10 cellular contexts compared by ENCODE assay signal in genomic region chr11:119336744-119337469, GRCh38. TPM values are rescaled to one million over a fixed set of nuclear protein-coding genes. Genes with fewer than 3 reads are reported as not detected.
DNase-seq lines count a peak whose midpoint lies in the region; ATAC-seq, FAIRE-seq and TF ChIP-seq lines count a peak whose summit lies in the region.
"Had no signal": no experiment of that assay in that cellular context is flagged by ENCODE, and none has a peak within 500 bp of the region (broad histone marks: within the 10 kb centered on the region; RNA-seq: fewer than 3 reads in every experiment).

No MANE protein-coding gene starts in this region.

- no peak for TF ChIP-seq RAD21 in HepG2 (CRISPR knock-in tag; IDR thresholded peaks at IDR 0.05)

- H3K27me3 Mint-ChIP-seq in activated naive CD8-positive, alpha-beta T cell treated with anti-CD3 and anti-CD28 coated beads, Interleukin-2, amount 10 ng/mL, durations not matched to agents 7 days and 5 days, result peaks cover 22% of the 10 kb centered on the region
- H3K27me3 Mint-ChIP-seq in activated naive CD8-positive, alpha-beta T cell treated with anti-CD3 and anti-CD28 coated beads, Interleukin-2, amount 50 U/mL, for 24 hours, result peaks cover 25% of the 10 kb centered on the region
- H3K27me3 Mint-ChIP-seq in T-cell, result peaks cover 12 to 24% of the 10 kb centered on the region in 2 donors

- H3K4me3 ChIP-seq in HepG2 (replicated peaks in 1 of 3; ENCODE audit: insufficient read depth in 1 of 3, low read depth in 2 of 3, low read length in 3 of 3), result no peak overlapping the region
- H3K4me3 ChIP-seq in stomach smooth muscle (ENCODE audit: low read length in 2 of 2), result no peak overlapping the region
- no peak overlapping the region for H3K4me3 ChIP-seq in uterus

- H3K4me1 Mint-ChIP-seq in activated naive CD8-positive, alpha-beta T cell treated with anti-CD3 and anti-CD28 coated beads, Interleukin-2, amount 10 ng/mL, durations not matched to agents 7 days and 5 days, result peaks cover 32% of the 10 kb centered on the region
- H3K4me1 Mint-ChIP-seq in activated naive CD8-positive, alpha-beta T cell treated with anti-CD3 and anti-CD28 coated beads, Interleukin-2, amount 50 U/mL, for 24 hours, result peaks cover 31% of the 10 kb centered on the region
- H3K4me1 Mint-ChIP-seq in T-cell, result peaks cover 38 to 57% (median 42%) of the 10 kb centered on the region in 3 donors

- H4K20me1 ChIP-seq in HepG2 (ENCODE audit: insufficient read depth, low read length), result peaks cover 4% of the 10 kb centered on the region; the same call in 1 of the 2 replicates

- H3K4me1 ChIP-seq in HepG2 (ENCODE audit: insufficient read depth, low read length) (peaks cover 67% of the 10 kb centered on the region), stomach smooth muscle (ENCODE audit: control insufficient read depth, insufficient read depth, low read length) (peaks cover 62% of the 10 kb centered on the region), uterus (peaks cover 0 to 21% of the 10 kb centered on the region in 2 donors)

- no peaks in the 10 kb centered on the region for H3K9me3 Mint-ChIP-seq in activated naive CD8-positive, alpha-beta T cell treated with anti-CD3 and anti-CD28 coated beads, Interleukin-2, amount 10 ng/mL, durations not matched to agents 7 days and 5 days
- H3K9me3 Mint-ChIP-seq in activated naive CD8-positive, alpha-beta T cell treated with anti-CD3 and anti-CD28 coated beads, Interleukin-2, amount 50 U/mL, for 24 hours, result no peaks in the 10 kb centered on the region
- no peaks in the 10 kb centered on the region for H3K9me3 Mint-ChIP-seq in T-cell
- H3K9me3 Mint-ChIP-seq: stimulated activated naive CD8-positive, alpha-beta T cell treated with anti-CD3 and anti-CD28 coated beads, Interleukin-15, Interleukin-2, amounts not matched to agents 100 ng/mL and 50 ng/mL, for 24 hours had no signal

- no peak overlapping the region for H3K9ac ChIP-seq in HepG2 (ENCODE audit: insufficient read depth, low read depth, low read length)
- no peak overlapping the region for H3K9ac ChIP-seq in stomach smooth muscle (ENCODE audit: low read length in 2 of 2)

- peaks cover 8 to 14% of the 10 kb centered on the region in 2 experiments; a peak in 4 of 5 replicates for H3K36me3 ChIP-seq in HepG2 (replicated peaks in 1 of 2; ENCODE audit: control insufficient read depth in 1 of 2, insufficient read depth in 2 of 2, low read length in 2 of 2)
- H3K36me3 ChIP-seq in stomach smooth muscle (ENCODE audit: control insufficient read depth in 2 of 2, insufficient read depth in 2 of 2, low read length in 2 of 2), result peaks cover 0 to 5% of the 10 kb centered on the region in 2 donors
- H3K36me3 ChIP-seq in uterus, result no peaks in the 10 kb centered on the region

- no peak overlapping the region for H2AFZ ChIP-seq in HepG2 (ENCODE audit: low read length)

- TF ChIP-seq CTCF in HepG2 (CRISPR knock-in tag; IDR thresholded peaks at IDR 0.05), result no peak
- TF ChIP-seq CTCF in uterus (IDR thresholded peaks at IDR 0.05), result no peak

- POLR2A ChIA-PET in activated naive CD8-positive, alpha-beta T cell treated with anti-CD3 and anti-CD28 coated beads, Interleukin-2, amount 10 ng/mL, durations not matched to agents 7 days and 5 days (lab: Charles Lee), result interaction anchor here (1.9 kb wide), 1 partner anchor 242 kb away, joined by 8 read pairs; a partner anchor contains a TSS
- POLR2A ChIA-PET in T-cell (lab: Charles Lee), result interaction anchor here in 1 of 2 donors (0.6 kb wide), 1 partner anchor 324 kb away, joined by 3 read pairs; no protein-coding TSS in a partner anchor
- POLR2A ChIA-PET in HepG2 (lab: Yijun Ruan, JAX), result interaction anchor here (1.4 to 2.3 kb wide), 4 partner anchors 14 to 38 kb away, joined by 3 to 29 read pairs (median 18); partner anchors contain the start of gene MCAM

- CTCF ChIA-PET in T-cell (lab: Charles Lee), result interaction anchor here (0.6 to 2.8 kb wide), 6 partner anchors 10 to 131 kb away, joined by 3 to 10 read pairs (median 4); partner anchors contain the start of genes CBL (in 1 of the 2) and MFRP (in 1 of the 2)
- CTCF ChIA-PET in HepG2 (lab: Yijun Ruan, JAX; ENCODE audit: low intra/inter-chr PET ratio, low total read pairs), result interaction anchor here (1.9 kb wide), 1 partner anchor 34 kb away, joined by 5 read pairs; no protein-coding TSS in a partner anchor

- FAIRE-seq in HepG2 (lab: Jason Lieb, UNC), result no peak

- in situ Hi-C loops in HepG2 (cut with HindIII; ENCODE audit: extremely low pct_ligation_motif_present, low pct_unique_long_range_greater_than_20kb), result loop anchor here (5.0 to 10.0 kb wide), 2 partner anchors 35 to 138 kb away; no protein-coding TSS in a partner anchor

- H3K27me3 ChIP-seq in HepG2 (ENCODE audit: control insufficient read depth in 1 of 2, insufficient read depth in 2 of 2, low read length in 2 of 2) (peaks cover 0 to 11% of the 10 kb centered on the region in 2 experiments; a peak in 3 of 5 replicates), stomach smooth muscle (ENCODE audit: control insufficient read depth in 1 of 2, insufficient read depth in 2 of 2, low read length in 2 of 2) (no peaks in the 10 kb centered on the region), uterus (no peaks in the 10 kb centered on the region)

- peaks cover 24% of the 10 kb centered on the region for H3K79me2 ChIP-seq in HepG2 (ENCODE audit: insufficient read depth, low read length)

- peaks cover 9% of the 10 kb centered on the region for H3K36me3 Mint-ChIP-seq in activated naive CD8-positive, alpha-beta T cell treated with anti-CD3 and anti-CD28 coated beads, Interleukin-2, amount 10 ng/mL, durations not matched to agents 7 days and 5 days
- H3K36me3 Mint-ChIP-seq in activated naive CD8-positive, alpha-beta T cell treated with anti-CD3 and anti-CD28 coated beads, Interleukin-2, amount 50 U/mL, for 24 hours (ENCODE audit: low read depth), result peaks cover 7% of the 10 kb centered on the region
- peaks cover 7% of the 10 kb centered on the region for H3K36me3 Mint-ChIP-seq in T-cell

- TF ChIP-seq EP300 in HepG2 (IDR thresholded peaks at IDR 0.05; ENCODE audit: low read depth in 2 of 2, low read length in 2 of 2) (no peak), HepG2 (CRISPR knock-in tag; IDR thresholded peaks at IDR 0.05; ENCODE audit: borderline replicate concordance) (no peak)

- DNase-seq in activated naive CD8-positive, alpha-beta T cell treated with anti-CD3 and anti-CD28 coated beads, Interleukin-2, amount 10 ng/mL, durations not matched to agents 7 days and 5 days, result no peak
- no peak for DNase-seq in activated naive CD8-positive, alpha-beta T cell treated with anti-CD3 and anti-CD28 coated beads, Interleukin-2, amount 50 U/mL, for 24 hours
- DNase-seq in T-cell (no peak), HepG2 (ENCODE audit: low spot score) (no peak), Kasumi-1 (lab: John Stamatoyannopoulos, UW) (no peak), uterus (no peak), AG08396 (ENCODE audit: low spot score) (no peak)

- WGBS in HepG2 (ENCODE audit: low lambda C conversion rate), result 100% methylated on average over 5 of the region's 9 CpGs

- intact Hi-C loops in HepG2 (cut with micrococcal nuclease; ENCODE audit: unreplicated experiment), result no loop called here
- intact Hi-C loops in uterus (cut with DNase I; ENCODE audit: low total_unique reads), result loop anchor here (10.0 kb wide), 1 partner anchor 242 kb away; a partner anchor contains a TSS

- no peaks in the 10 kb centered on the region for H3K9me3 ChIP-seq in HepG2 (ENCODE audit: low read length)
- no peaks in the 10 kb centered on the region for H3K9me3 ChIP-seq in stomach smooth muscle (ENCODE audit: control insufficient read depth in 2 of 2, low read length in 2 of 2)
- H3K9me3 ChIP-seq in uterus, result no peaks in the 10 kb centered on the region

- no peak for ATAC-seq in activated naive CD8-positive, alpha-beta T cell treated with anti-CD3 and anti-CD28 coated beads, Interleukin-2, amount 10 ng/mL, durations not matched to agents 7 days and 5 days (ENCODE audit: low read depth)
- ATAC-seq in activated naive CD8-positive, alpha-beta T cell treated with anti-CD3 and anti-CD28 coated beads, Interleukin-2, amount 50 U/mL, for 24 hours, result no peak
- ATAC-seq in T-cell (replicated peaks in 1 of 4), result no peak
- ATAC-seq in HepG2, result no peak

- TF ChIP-seq POLR2A in HepG2 (IDR thresholded peaks at IDR 0.05; ENCODE audit: insufficient read depth in 1 of 2, low read depth in 2 of 2, low read length in 2 of 2) (no peak), uterus (IDR thresholded peaks at IDR 0.05) (no peak)

- H3K4me3 Mint-ChIP-seq in activated naive CD8-positive, alpha-beta T cell treated with anti-CD3 and anti-CD28 coated beads, Interleukin-2, amount 10 ng/mL, durations not matched to agents 7 days and 5 days, result peak overlapping the region; percentile 56
- no peak overlapping the region for H3K4me3 Mint-ChIP-seq in activated naive CD8-positive, alpha-beta T cell treated with anti-CD3 and anti-CD28 coated beads, Interleukin-2, amount 50 U/mL, for 24 hours
- H3K4me3 Mint-ChIP-seq in T-cell, result peak overlapping the region; percentile 60 to 93 (median 74)

- no peak overlapping the region for H3K27ac ChIP-seq in HepG2 (ENCODE audit: extremely low read length, insufficient read depth, low read length)
- peak overlapping the region; percentile 80 for H3K27ac ChIP-seq in stomach smooth muscle (ENCODE audit: low read length)
- peak overlapping the region in 1 of 2 donors; percentile 95 for H3K27ac ChIP-seq in uterus

- peak overlapping the region; percentile 61 for H3K27ac Mint-ChIP-seq in activated naive CD8-positive, alpha-beta T cell treated with anti-CD3 and anti-CD28 coated beads, Interleukin-2, amount 10 ng/mL, durations not matched to agents 7 days and 5 days
- no peak overlapping the region for H3K27ac Mint-ChIP-seq in activated naive CD8-positive, alpha-beta T cell treated with anti-CD3 and anti-CD28 coated beads, Interleukin-2, amount 50 U/mL, for 24 hours
- no peak overlapping the region for H3K27ac Mint-ChIP-seq in T-cell

- no TSS peak for BruUV-seq in HepG2 (replicated peaks; lab: Mats Ljungman, UMichigan)

- peak overlapping the region; percentile 10; the same call in 1 of the 2 replicates for H3K4me2 ChIP-seq in HepG2 (ENCODE audit: low read depth, low read length)

RNA-seq across cellular contexts. Expression of gene RNF26, which starts 2.6 kb away (rescaled TPM):
- 10 to 100 TPM; 32.2 to 32.9 TPM for total RNA-seq in activated naive CD8-positive, alpha-beta T cell treated with anti-CD3 and anti-CD28 coated beads, Interleukin-2, amount 10 ng/mL, durations not matched to agents 7 days and 5 days
- total RNA-seq in T-cell, result 10 to 100 TPM; 18.4 to 21.4 (median 20.3) TPM
- total RNA-seq in HepG2 (2016; rRNA removed; fragmentation: Illumina TruSeq; extraction: Trizol), result 11.9 and 20.8 TPM in 2 replicates
- total RNA-seq in HepG2 (2016; cell fraction: cytosol; rRNA removed; fragmentation: Illumina TruSeq; extraction: Trizol; ENCODE audit: low read depth), result 5.1 and 5.5 TPM in 2 replicates
- total RNA-seq in HepG2 (2016; cell fraction: insoluble cytoplasmic fraction; rRNA removed; fragmentation: Illumina TruSeq; extraction: Trizol), result 11.0 and 17.9 TPM in 2 replicates
- 25.7 and 27.9 TPM in 2 replicates for total RNA-seq in HepG2 (2016; cell fraction: membrane; rRNA removed; fragmentation: Illumina TruSeq; extraction: Trizol)
- 16.9 and 17.9 TPM in 2 replicates for total RNA-seq in HepG2 (2016; cell fraction: nucleus; rRNA removed; fragmentation: Illumina TruSeq; extraction: Trizol)
- polyA plus RNA-seq in HepG2 (2011; rRNA removed), result 26.3 and 28.8 TPM in 2 replicates
- 33.9 and 41.8 TPM in 2 replicates for polyA plus RNA-seq in HepG2 (2011; cell fraction: cytosol; rRNA removed)
- 21.0 and 21.5 TPM in 2 replicates for polyA plus RNA-seq in HepG2 (2011; cell fraction: nucleus; rRNA removed)
- 29.6 and 32.1 TPM in 2 replicates for polyA plus RNA-seq in HepG2 (2012)
- 16.4 and 19.4 TPM in 2 replicates for polyA plus RNA-seq in HepG2 (2016; cell fraction: cytosol; fragmentation: Illumina TruSeq; extraction: Trizol; ENCODE audit: low read depth)
- 51.2 and 62.2 TPM in 2 replicates for polyA plus RNA-seq in HepG2 (2016; cell fraction: insoluble cytoplasmic fraction; fragmentation: Illumina TruSeq; extraction: Trizol; ENCODE audit: low read depth)
- 61.9 and 66.3 TPM in 2 replicates for polyA plus RNA-seq in HepG2 (2016; cell fraction: membrane; fragmentation: Illumina TruSeq; extraction: Trizol; ENCODE audit: low read depth)
- polyA plus RNA-seq in HepG2 (2016; cell fraction: nucleus; fragmentation: Illumina TruSeq; extraction: Trizol; ENCODE audit: insufficient read depth, low read depth), result 50.4 and 51.8 TPM in 2 replicates
- polyA minus RNA-seq in HepG2 (2011; rRNA and poly(A)+ RNA removed; ENCODE audit: low replicate concordance), result 92.7 and 163 TPM in 2 replicates
- polyA minus RNA-seq in HepG2 (2011; cell fraction: cytosol; rRNA and poly(A)+ RNA removed), result 34.6 and 35.6 TPM in 2 replicates
- 16.9 and 21.8 TPM in 2 replicates for polyA minus RNA-seq in HepG2 (2011; cell fraction: nucleus; rRNA and poly(A)+ RNA removed)
- 10 to 100 TPM in 1 of 4 donors, 1 to 10 TPM in 3; 3.3 to 23.1 (median 6.8) TPM for total RNA-seq in uterus

RNA-seq across cellular contexts. Expression of gene C1QTNF5, which starts 3.8 kb away (rescaled TPM):
- not detected for total RNA-seq in activated naive CD8-positive, alpha-beta T cell treated with anti-CD3 and anti-CD28 coated beads, Interleukin-2, amount 10 ng/mL, durations not matched to agents 7 days and 5 days
- total RNA-seq in T-cell, result not detected
- 0.77 and 1.2 TPM in 2 replicates for total RNA-seq in HepG2 (2016; rRNA removed; fragmentation: Illumina TruSeq; extraction: Trizol)
- total RNA-seq in HepG2 (2016; cell fraction: cytosol; rRNA removed; fragmentation: Illumina TruSeq; extraction: Trizol; ENCODE audit: low read depth), result 0.26 and 0.40 TPM in 2 replicates
- total RNA-seq in HepG2 (2016; cell fraction: insoluble cytoplasmic fraction; rRNA removed; fragmentation: Illumina TruSeq; extraction: Trizol), result 0.76 and 0.78 TPM in 2 replicates
- 0.28 and 0.45 TPM in 2 replicates for total RNA-seq in HepG2 (2016; cell fraction: membrane; rRNA removed; fragmentation: Illumina TruSeq; extraction: Trizol)
- total RNA-seq in HepG2 (2016; cell fraction: nucleus; rRNA removed; fragmentation: Illumina TruSeq; extraction: Trizol), result 0.47 and 0.91 TPM in 2 replicates
- polyA plus RNA-seq in HepG2 (2011; rRNA removed), result 0.86 TPM in 2 replicates
- polyA plus RNA-seq in HepG2 (2011; cell fraction: cytosol; rRNA removed), result 0.91 and 1.1 TPM in 2 replicates
- 0.96 and 1.1 TPM in 2 replicates for polyA plus RNA-seq in HepG2 (2011; cell fraction: nucleus; rRNA removed)
- polyA plus RNA-seq in HepG2 (2012), result 0.19 and 0.53 TPM in 2 replicates
- polyA plus RNA-seq in HepG2 (2016; cell fraction: cytosol; fragmentation: Illumina TruSeq; extraction: Trizol; ENCODE audit: low read depth), result 0.25 and 0.45 TPM in 2 replicates
- 0.39 and 0.53 TPM in 2 replicates for polyA plus RNA-seq in HepG2 (2016; cell fraction: insoluble cytoplasmic fraction; fragmentation: Illumina TruSeq; extraction: Trizol; ENCODE audit: low read depth)
- polyA plus RNA-seq in HepG2 (2016; cell fraction: membrane; fragmentation: Illumina TruSeq; extraction: Trizol; ENCODE audit: low read depth), result 0.16 and 0.49 TPM in 2 replicates
- 1.1 and 1.6 TPM in 2 replicates for polyA plus RNA-seq in HepG2 (2016; cell fraction: nucleus; fragmentation: Illumina TruSeq; extraction: Trizol; ENCODE audit: insufficient read depth, low read depth)
- polyA minus RNA-seq in HepG2 (2011; rRNA and poly(A)+ RNA removed; ENCODE audit: low replicate concordance), result 0.94 TPM in 1 of 2 replicates, not detected in the other
- not detected in 2 replicates for polyA minus RNA-seq in HepG2 (2011; cell fraction: cytosol; rRNA and poly(A)+ RNA removed)
- not detected in 2 replicates for polyA minus RNA-seq in HepG2 (2011; cell fraction: nucleus; rRNA and poly(A)+ RNA removed)
- total RNA-seq in uterus, result 10 to 100 TPM in 3 of 4 donors, 1 to 10 TPM in 1; 6.5 to 40.2 (median 35.7) TPM

RNA-seq across cellular contexts. Expression of gene MFRP, which starts 9.6 kb away (rescaled TPM):
- total RNA-seq in activated naive CD8-positive, alpha-beta T cell treated with anti-CD3 and anti-CD28 coated beads, Interleukin-2, amount 10 ng/mL, durations not matched to agents 7 days and 5 days, result not detected
- not detected for total RNA-seq in T-cell
- not detected in 2 replicates for total RNA-seq in HepG2 (2016; rRNA removed; fragmentation: Illumina TruSeq; extraction: Trizol)
- not detected in 2 replicates for total RNA-seq in HepG2 (2016; cell fraction: cytosol; rRNA removed; fragmentation: Illumina TruSeq; extraction: Trizol; ENCODE audit: low read depth)
- total RNA-seq in HepG2 (2016; cell fraction: insoluble cytoplasmic fraction; rRNA removed; fragmentation: Illumina TruSeq; extraction: Trizol), result not detected in 2 replicates
- not detected in 2 replicates for total RNA-seq in HepG2 (2016; cell fraction: membrane; rRNA removed; fragmentation: Illumina TruSeq; extraction: Trizol)
- total RNA-seq in HepG2 (2016; cell fraction: nucleus; rRNA removed; fragmentation: Illumina TruSeq; extraction: Trizol), result not detected in 2 replicates
- not detected in 2 replicates for polyA plus RNA-seq in HepG2 (2011; rRNA removed)
- polyA plus RNA-seq in HepG2 (2011; cell fraction: cytosol; rRNA removed), result not detected in 2 replicates
- not detected in 2 replicates for polyA plus RNA-seq in HepG2 (2011; cell fraction: nucleus; rRNA removed)
- polyA plus RNA-seq in HepG2 (2012), result not detected in 2 replicates
- not detected in 2 replicates for polyA plus RNA-seq in HepG2 (2016; cell fraction: cytosol; fragmentation: Illumina TruSeq; extraction: Trizol; ENCODE audit: low read depth)
- polyA plus RNA-seq in HepG2 (2016; cell fraction: insoluble cytoplasmic fraction; fragmentation: Illumina TruSeq; extraction: Trizol; ENCODE audit: low read depth), result not detected in 2 replicates
- not detected in 2 replicates for polyA plus RNA-seq in HepG2 (2016; cell fraction: membrane; fragmentation: Illumina TruSeq; extraction: Trizol; ENCODE audit: low read depth)
- not detected in 2 replicates for polyA plus RNA-seq in HepG2 (2016; cell fraction: nucleus; fragmentation: Illumina TruSeq; extraction: Trizol; ENCODE audit: insufficient read depth, low read depth)
- not detected in 2 replicates for polyA minus RNA-seq in HepG2 (2011; rRNA and poly(A)+ RNA removed; ENCODE audit: low replicate concordance)
- polyA minus RNA-seq in HepG2 (2011; cell fraction: cytosol; rRNA and poly(A)+ RNA removed), result not detected in 2 replicates
- not detected in 2 replicates for polyA minus RNA-seq in HepG2 (2011; cell fraction: nucleus; rRNA and poly(A)+ RNA removed)
- total RNA-seq in uterus, result under 1 TPM in 2 of 4 donors, not detected in 2; 0.07 to 0.26 TPM
- total RNA-seq: cerebellum had no signal

RNA-seq across cellular contexts. Expression of gene MCAM, which starts 20.0 kb away (rescaled TPM):
- 1 to 10 TPM; 2.4 to 2.9 TPM for total RNA-seq in activated naive CD8-positive, alpha-beta T cell treated with anti-CD3 and anti-CD28 coated beads, Interleukin-2, amount 10 ng/mL, durations not matched to agents 7 days and 5 days
- 10 to 100 TPM in 1 of 5 donors, 1 to 10 TPM in 1, under 1 TPM in 3; 0.50 to 10.2 (median 0.76) TPM for total RNA-seq in T-cell
- total RNA-seq in HepG2 (2016; rRNA removed; fragmentation: Illumina TruSeq; extraction: Trizol), result 5.9 and 15.2 TPM in 2 replicates
- total RNA-seq in HepG2 (2016; cell fraction: cytosol; rRNA removed; fragmentation: Illumina TruSeq; extraction: Trizol; ENCODE audit: low read depth), result 0.97 and 1.4 TPM in 2 replicates
- total RNA-seq in HepG2 (2016; cell fraction: insoluble cytoplasmic fraction; rRNA removed; fragmentation: Illumina TruSeq; extraction: Trizol), result 5.2 and 13.8 TPM in 2 replicates
- total RNA-seq in HepG2 (2016; cell fraction: membrane; rRNA removed; fragmentation: Illumina TruSeq; extraction: Trizol), result 2.5 and 3.3 TPM in 2 replicates
- total RNA-seq in HepG2 (2016; cell fraction: nucleus; rRNA removed; fragmentation: Illumina TruSeq; extraction: Trizol), result 13.7 and 14.4 TPM in 2 replicates
- polyA plus RNA-seq in HepG2 (2011; rRNA removed), result 12.1 and 18.6 TPM in 2 replicates
- 33.4 and 50.2 TPM in 2 replicates for polyA plus RNA-seq in HepG2 (2011; cell fraction: cytosol; rRNA removed)
- 24.8 and 27.5 TPM in 2 replicates for polyA plus RNA-seq in HepG2 (2011; cell fraction: nucleus; rRNA removed)
- polyA plus RNA-seq in HepG2 (2012), result 4.0 and 15.6 TPM in 2 replicates
- 0.68 and 0.83 TPM in 2 replicates for polyA plus RNA-seq in HepG2 (2016; cell fraction: cytosol; fragmentation: Illumina TruSeq; extraction: Trizol; ENCODE audit: low read depth)
- polyA plus RNA-seq in HepG2 (2016; cell fraction: insoluble cytoplasmic fraction; fragmentation: Illumina TruSeq; extraction: Trizol; ENCODE audit: low read depth), result 3.9 and 5.4 TPM in 2 replicates
- polyA plus RNA-seq in HepG2 (2016; cell fraction: membrane; fragmentation: Illumina TruSeq; extraction: Trizol; ENCODE audit: low read depth), result 1.1 and 2.3 TPM in 2 replicates
- 18.8 and 20.4 TPM in 2 replicates for polyA plus RNA-seq in HepG2 (2016; cell fraction: nucleus; fragmentation: Illumina TruSeq; extraction: Trizol; ENCODE audit: insufficient read depth, low read depth)
- 29.9 and 104 TPM in 2 replicates for polyA minus RNA-seq in HepG2 (2011; rRNA and poly(A)+ RNA removed; ENCODE audit: low replicate concordance)
- polyA minus RNA-seq in HepG2 (2011; cell fraction: cytosol; rRNA and poly(A)+ RNA removed), result 14.3 and 15.4 TPM in 2 replicates
- 13.8 and 15.8 TPM in 2 replicates for polyA minus RNA-seq in HepG2 (2011; cell fraction: nucleus; rRNA and poly(A)+ RNA removed)
- 100 to 1,000 TPM; 228 to 564 (median 354) TPM for total RNA-seq in uterus

RNA-seq across cellular contexts. Expression of gene USP2, which starts 44.6 kb away (rescaled TPM):
- under 1 TPM; 0.62 to 0.83 TPM for total RNA-seq in activated naive CD8-positive, alpha-beta T cell treated with anti-CD3 and anti-CD28 coated beads, Interleukin-2, amount 10 ng/mL, durations not matched to agents 7 days and 5 days
- 1 to 10 TPM in 1 of 5 donors, under 1 TPM in 4; 0.13 to 3.2 (median 0.44) TPM for total RNA-seq in T-cell
- total RNA-seq in HepG2 (2016; rRNA removed; fragmentation: Illumina TruSeq; extraction: Trizol), result 6.0 and 7.2 TPM in 2 replicates
- 1.1 and 1.7 TPM in 2 replicates for total RNA-seq in HepG2 (2016; cell fraction: cytosol; rRNA removed; fragmentation: Illumina TruSeq; extraction: Trizol; ENCODE audit: low read depth)
- total RNA-seq in HepG2 (2016; cell fraction: insoluble cytoplasmic fraction; rRNA removed; fragmentation: Illumina TruSeq; extraction: Trizol), result 6.5 and 7.1 TPM in 2 replicates
- total RNA-seq in HepG2 (2016; cell fraction: membrane; rRNA removed; fragmentation: Illumina TruSeq; extraction: Trizol), result 5.7 and 5.9 TPM in 2 replicates
- total RNA-seq in HepG2 (2016; cell fraction: nucleus; rRNA removed; fragmentation: Illumina TruSeq; extraction: Trizol), result 5.8 and 7.8 TPM in 2 replicates
- 2.5 and 3.2 TPM in 2 replicates for polyA plus RNA-seq in HepG2 (2011; rRNA removed)
- polyA plus RNA-seq in HepG2 (2011; cell fraction: cytosol; rRNA removed), result 2.2 TPM in 2 replicates
- polyA plus RNA-seq in HepG2 (2011; cell fraction: nucleus; rRNA removed), result 4.4 and 4.7 TPM in 2 replicates
- 2.5 and 3.0 TPM in 2 replicates for polyA plus RNA-seq in HepG2 (2012)
- 1.1 and 1.3 TPM in 2 replicates for polyA plus RNA-seq in HepG2 (2016; cell fraction: cytosol; fragmentation: Illumina TruSeq; extraction: Trizol; ENCODE audit: low read depth)
- 7.6 and 11.3 TPM in 2 replicates for polyA plus RNA-seq in HepG2 (2016; cell fraction: insoluble cytoplasmic fraction; fragmentation: Illumina TruSeq; extraction: Trizol; ENCODE audit: low read depth)
- polyA plus RNA-seq in HepG2 (2016; cell fraction: membrane; fragmentation: Illumina TruSeq; extraction: Trizol; ENCODE audit: low read depth), result 4.1 and 4.2 TPM in 2 replicates
- 22.1 and 23.0 TPM in 2 replicates for polyA plus RNA-seq in HepG2 (2016; cell fraction: nucleus; fragmentation: Illumina TruSeq; extraction: Trizol; ENCODE audit: insufficient read depth, low read depth)
- 5.4 and 5.9 TPM in 2 replicates for polyA minus RNA-seq in HepG2 (2011; rRNA and poly(A)+ RNA removed; ENCODE audit: low replicate concordance)
- polyA minus RNA-seq in HepG2 (2011; cell fraction: cytosol; rRNA and poly(A)+ RNA removed), result 4.0 and 5.4 TPM in 2 replicates
- polyA minus RNA-seq in HepG2 (2011; cell fraction: nucleus; rRNA and poly(A)+ RNA removed), result 2.4 and 5.7 TPM in 2 replicates
- 10 to 100 TPM in 1 of 4 donors, 1 to 10 TPM in 1, under 1 TPM in 1, not detected in 1; 0.29 to 28.2 (median 2.1) TPM for total RNA-seq in uterus
